ENCODE assay signal across 10 cellular contexts in genomic region chr5:691817-692529, GRCh38. TPM values are rescaled to one million over a fixed set of nuclear protein-coding genes. Genes with fewer than 3 reads are reported as not detected.
A peak's percentile ranks its signal among the peaks of the same experiment; 100 is the strongest.
DNase-seq lines count a peak whose midpoint lies in the region; ATAC-seq and TF ChIP-seq lines count a peak whose summit lies in the region.
"Had no signal": no experiment of that assay in that cellular context is flagged by ENCODE, and none has a peak within 500 bp of the region (broad histone marks: within the 10 kb centered on the region; RNA-seq: fewer than 3 reads in every experiment).

No MANE protein-coding gene starts in this region.

- H2BK5ac ChIP-seq in neuronal stem cell (ENCODE audit: low read length): no peak overlapping the region

- H4K91ac ChIP-seq in neuronal stem cell (ENCODE audit: low read depth, low read length, poor library complexity): no peak overlapping the region

- WGBS in neuronal stem cell (ENCODE audit: extremely low coverage in 2 of 2, insufficient read length in 2 of 2, insufficient replicate concordance in 1 of 2), 2 donors: no CpG with 5 or more reads among the region's 2 CpGs
- WGBS in adrenal gland, 4 donors: 23 to 33% (median 27%) methylated on average over 1 to 2 of the region's 2 CpGs

- H3K27me3 ChIP-seq in BLaER1 (peaks cover 20% of the 10 kb centered on the region), neuronal stem cell (ENCODE audit: control insufficient read depth in 3 of 3, insufficient read depth in 3 of 3, low read depth in 1 of 3, low read length in 3 of 3) (peaks cover 0 to 8% (median 0%) of the 10 kb centered on the region in 3 experiments), adrenal gland (no peaks in the 10 kb centered on the region)

- no peak for ATAC-seq in effector memory CD8-positive, alpha-beta T cell (replicated peaks)
- ATAC-seq in GM18867 (IDR thresholded peaks at IDR 0.05; ENCODE audit: unreplicated experiment): no peak

- no peak overlapping the region for H2BK120ac ChIP-seq in neuronal stem cell (ENCODE audit: low read depth, low read length)

- no peaks in the 10 kb centered on the region for H4K20me1 ChIP-seq in BLaER1

- H3K4me3 Mint-ChIP-seq in HFFc6: peak overlapping the region; percentile 53; the same call in 1 of the 2 replicates
- peak overlapping the region; percentile 71 to 74 for H3K4me3 Mint-ChIP-seq in effector memory CD8-positive, alpha-beta T cell

- H3K4ac ChIP-seq in neuronal stem cell (ENCODE audit: low read length): no peak overlapping the region

- no peak for TF ChIP-seq POLR2A in adrenal gland (IDR thresholded peaks at IDR 0.05)

- TF ChIP-seq CTCF in HFFc6 (IDR thresholded peaks at IDR 0.05) (no peak), adrenal gland (IDR thresholded peaks at IDR 0.05) (no peak)

- H3K23ac ChIP-seq in neuronal stem cell (ENCODE audit: low read depth, low read length, poor library complexity): no peak overlapping the region

- H3K9me3 Mint-ChIP-seq in HFFc6: no peaks in the 10 kb centered on the region
- peaks cover 0 to 5% of the 10 kb centered on the region in 2 donors for H3K9me3 Mint-ChIP-seq in effector memory CD8-positive, alpha-beta T cell

- H2BK12ac ChIP-seq in neuronal stem cell (ENCODE audit: low read length): no peak overlapping the region

- H3K36me3 ChIP-seq in BLaER1 (no peaks in the 10 kb centered on the region), neuronal stem cell (replicated peaks in 1 of 2; ENCODE audit: control insufficient read depth in 2 of 2, insufficient read depth in 2 of 2, low read length in 2 of 2) (no peaks in the 10 kb centered on the region), adrenal gland (replicated peaks in 1 of 2) (no peaks in the 10 kb centered on the region)

- no peak overlapping the region for H3K14ac ChIP-seq in neuronal stem cell (ENCODE audit: low read length)

- H3K4me3 ChIP-seq in BLaER1 (peak overlapping the region; percentile 63; the same call in 1 of the 2 replicates), neuronal stem cell (ENCODE audit: low read length in 2 of 2) (peak overlapping the region in 1 of 2 donors; percentile 53), adrenal gland (peak overlapping the region in 1 of 4 donors; percentile 88)

- H3K4me1 ChIP-seq in BLaER1 (0 out of 2 replicates have a peak, but pooled peaks cover 4% of the 10 kb centered on the region), neuronal stem cell (ENCODE audit: control insufficient read depth in 2 of 2, insufficient read depth in 1 of 2, low read depth in 1 of 2, low read length in 2 of 2) (no peaks in the 10 kb centered on the region), adrenal gland (replicated peaks in 1 of 2) (peaks cover 0 to 4% of the 10 kb centered on the region in 2 donors)

- no peak overlapping the region for H3K18ac ChIP-seq in neuronal stem cell (ENCODE audit: low read length)

- no peak overlapping the region for H2AK5ac ChIP-seq in neuronal stem cell (ENCODE audit: low read depth, low read length)

- H3K27ac ChIP-seq in BLaER1 (no peak overlapping the region), neuronal stem cell (replicated peaks; ENCODE audit: low read length) (no peak overlapping the region), adrenal gland (no peak overlapping the region)

- no peaks in the 10 kb centered on the region for H3K79me1 ChIP-seq in neuronal stem cell (ENCODE audit: low read depth, low read length)

- H3K27me3 Mint-ChIP-seq in HFFc6 (ENCODE audit: insufficient read depth): peaks cover 4% of the 10 kb centered on the region; the same call in 1 of the 2 replicates
- peaks cover 0 to 6% of the 10 kb centered on the region in 2 donors for H3K27me3 Mint-ChIP-seq in effector memory CD8-positive, alpha-beta T cell

- H3K36me3 Mint-ChIP-seq in HFFc6 (ENCODE audit: low read depth): no peaks in the 10 kb centered on the region
- peaks cover 7% of the 10 kb centered on the region for H3K36me3 Mint-ChIP-seq in effector memory CD8-positive, alpha-beta T cell (ENCODE audit: insufficient read depth)

- no peak overlapping the region for H2AFZ ChIP-seq in neuronal stem cell (ENCODE audit: low read length)

- H2BK15ac ChIP-seq in neuronal stem cell (ENCODE audit: low read length): no peak overlapping the region

- H3K9me3 ChIP-seq in BLaER1 (no peaks in the 10 kb centered on the region), neuronal stem cell (replicated peaks in 1 of 2; ENCODE audit: control insufficient read depth in 2 of 2, insufficient read depth in 1 of 2, low read depth in 1 of 2, low read length in 2 of 2) (peaks cover 0 to 2% of the 10 kb centered on the region in 2 donors), adrenal gland (replicated peaks in 1 of 3) (no peaks in the 10 kb centered on the region)

- DNase-seq in HFFc6: no peak
- no peak for DNase-seq in effector memory CD8-positive, alpha-beta T cell
- DNase-seq in neuronal stem cell (ENCODE audit: low spot score): no peak
- DNase-seq in NCI-H2107 (lab: John Stamatoyannopoulos, UW): no peak
- DNase-seq in DMS153 treated with DMSO at 0.1 percent for 48 hours (lab: John Stamatoyannopoulos, UW; ENCODE audit: unreplicated experiment): no peak
- DNase-seq in adrenal gland: no peak
- DNase-seq: mesendoderm; stimulated activated CD4-positive, alpha-beta T cell treated with anti-CD3 and anti-CD28 coated beads, Interleukin-1b, Interleukin-23, amount 100 ng/mL, for 48 hours had no signal

- no peak overlapping the region for H4K8ac ChIP-seq in neuronal stem cell (ENCODE audit: low read depth, low read length)

- H3K9ac ChIP-seq in BLaER1 (no peak overlapping the region), neuronal stem cell (ENCODE audit: low read depth, low read length, poor library complexity) (no peak overlapping the region)

- no peak overlapping the region for H3K27ac Mint-ChIP-seq in HFFc6
- peak overlapping the region in 1 of 2 donors; percentile 74 for H3K27ac Mint-ChIP-seq in effector memory CD8-positive, alpha-beta T cell

- H3K4me1 Mint-ChIP-seq in HFFc6 (ENCODE audit: low read depth): no peaks in the 10 kb centered on the region
- no peaks in the 10 kb centered on the region for H3K4me1 Mint-ChIP-seq in effector memory CD8-positive, alpha-beta T cell (ENCODE audit: low read depth in 2 of 2)

- intact Hi-C loops in adrenal gland (cut with DNase I): no loop called here

- H3K4me2 ChIP-seq in BLaER1 (peak overlapping the region; percentile 88), neuronal stem cell (ENCODE audit: insufficient read depth, low read length, poor library complexity, severe bottlenecking) (peak overlapping the region; percentile 45)

RNA-seq across cellular contexts. Expression of gene TPPP, which starts 1.2 kb away (rescaled TPM):
- total RNA-seq in HFFc6 (2021; fragmentation: NEBNext Ultra II Directional; extraction: Animal tissue kit (Norgen Biotek cat#: 25700)): under 1 TPM; 0.19 to 0.43 (median 0.30) TPM
- 2.2 TPM for polyA plus RNA-seq in neuronal stem cell (2013, experiment 1 of 2)
- 2.1 TPM for polyA plus RNA-seq in neuronal stem cell (2013, experiment 2 of 2)
- total RNA-seq in adrenal gland: 1 to 10 TPM in 7 of 8 donors, under 1 TPM in 1; 0.52 to 9.1 (median 2.0) TPM
- 1 to 10 TPM in 2 of 3 donors, under 1 TPM in 1; 0.94 to 4.0 (median 3.1) TPM for polyA plus RNA-seq in adrenal gland
